ENCODE assay signal across 26 cellular contexts in genomic region chr3:21618695-21619094, GRCh38.
"Had no signal": no experiment of that assay in that cellular context is flagged by ENCODE, and none has a peak within 500 bp of the region (broad histone marks: within the 10 kb centered on the region; RNA-seq: fewer than 3 reads in every experiment).

No MANE protein-coding gene starts in this region.

- H3K4me3 ChIP-seq: colonic mucosa, esophagus squamous epithelium, gastrocnemius medialis, heart right ventricle, left lung, lower lobe of right lung had no signal

- ATAC-seq: effector memory CD8-positive, alpha-beta T cell; esophagus mucosa; gastrocnemius medialis; heart right ventricle; left cardiac atrium; left lung; left ventricle myocardium superior; lower lobe of right lung; naive thymus-derived CD4-positive, alpha-beta T cell had no signal

- DNase-seq: colonic mucosa; cortex of kidney; effector CD8-positive, alpha-beta T cell; effector memory CD8-positive, alpha-beta T cell; endodermal cell; erythroblast; esophagus squamous epithelium; foreskin fibroblast; foreskin melanocyte; gastrocnemius medialis; glutamatergic neuron; head of caudate nucleus; heart right ventricle; hippocampal formation; left cardiac atrium; left lung; left ventricle myocardium superior; lower lobe of right lung; mesendoderm; midbrain; naive thymus-derived CD4-positive, alpha-beta T cell had no signal

- FAIRE-seq: endometrium, islet of Langerhans, keratinocyte had no signal

- H3K27me3 ChIP-seq: colonic mucosa, esophagus squamous epithelium, gastrocnemius medialis, heart right ventricle, left lung had no signal

- H3K27ac ChIP-seq: colonic mucosa, epithelial cell of prostate, esophagus squamous epithelium, gastrocnemius medialis, heart right ventricle, left lung, lower lobe of right lung had no signal

- H3K36me3 ChIP-seq: colonic mucosa, esophagus squamous epithelium, gastrocnemius medialis, heart right ventricle, left lung, lower lobe of right lung had no signal

- H3K9me3 ChIP-seq: colonic mucosa, esophagus squamous epithelium, gastrocnemius medialis, heart right ventricle, left lung, lower lobe of right lung had no signal

- H3K4me1 ChIP-seq: colonic mucosa, esophagus squamous epithelium, gastrocnemius medialis, left lung, lower lobe of right lung had no signal
